Comparison of ENCODE assay signal across 19 cellular contexts in genomic region chr10:67663449-67664087, GRCh38. TPM values are rescaled to one million over a fixed set of nuclear protein-coding genes. Genes with fewer than 3 reads are reported as not detected.
A peak's percentile ranks its signal among the peaks of the same experiment; 100 is the strongest.
DNase-seq lines count a peak whose midpoint lies in the region; ATAC-seq, FAIRE-seq and TF ChIP-seq lines count a peak whose summit lies in the region.
"Had no signal": no experiment of that assay in that cellular context is flagged by ENCODE, and none has a peak within 500 bp of the region (broad histone marks: within the 10 kb centered on the region; RNA-seq: fewer than 3 reads in every experiment).

No MANE protein-coding gene starts in this region.

- TF ChIP-seq POLR2A in GM12878 (IDR thresholded peaks at IDR 0.05; ENCODE audit: low read depth, low read length) (no peak), gastrocnemius medialis (IDR thresholded peaks at IDR 0.05) (peak in 1 of 2 donors; percentile 40)

- no peak for FAIRE-seq in GM12878 (lab: Jason Lieb, UNC)
- FAIRE-seq: colon had no signal

- POLR2A ChIA-PET in GM12878 (lab: Charles Lee), result interaction anchor here (1.0 kb wide), 1 partner anchor 115 kb away, joined by 3 read pairs; no protein-coding TSS in a partner anchor

- H3K4me3 ChIP-seq in MG63, result peak overlapping the region; percentile 11
- no peak overlapping the region for H3K4me3 ChIP-seq in GM12878
- peak overlapping the region; percentile 44 to 59 (median 48) for H3K4me3 ChIP-seq in gastrocnemius medialis
- H3K4me3 ChIP-seq: SJSA1, thyroid gland had no signal

- no peaks in the 10 kb centered on the region for H4K20me1 ChIP-seq in GM12878 (ENCODE audit: control insufficient read depth, insufficient read depth)

- TF ChIP-seq EP300 in GM12878 (IDR thresholded peaks at IDR 0.05; ENCODE audit: borderline replicate concordance in 1 of 2, control insufficient read depth in 1 of 2, low read depth in 2 of 2, low read length in 2 of 2), result no peak

- SMC1A ChIA-PET in GM12878 (lab: Charles Lee; ENCODE audit: uncharacterized antibody, unreplicated experiment), result interaction anchor here (0.8 to 10.8 kb wide), 16 partner anchors 14 to 220 kb away, joined by 3 to 221 read pairs (median 4); partner anchors contain the start of gene CTNNA3

- H3K27ac ChIP-seq in GM12878 (ENCODE audit: control insufficient read depth, insufficient read depth), result no peak overlapping the region
- peak overlapping the region; percentile 82 to 91 (median 88) for H3K27ac ChIP-seq in gastrocnemius medialis
- H3K27ac ChIP-seq: SJSA1, thyroid gland had no signal

- CTCF ChIA-PET in GM12878 (lab: Yijun Ruan, JAX), result interaction anchor here (1.0 to 10.6 kb wide), 9 partner anchors 17 to 144 kb away, joined by 3 to 311 read pairs (median 4); partner anchors contain the start of gene CTNNA3

- TF ChIP-seq RAD21 in GM12878 (IDR thresholded peaks at IDR 0.05; ENCODE audit: insufficient read depth, low read depth, low read length), result no peak

- in situ Hi-C loops in GM12878 (cut with MboI) (no loop called here), gastrocnemius medialis (cut with MboI; ENCODE audit: low sequenced_read_pairs in 4 of 4) (no loop called here)

- BruUV-seq in GM12878 (replicated peaks; lab: Mats Ljungman, UMichigan), result no TSS peak

- peak; percentile 17; the same call in 1 of the 3 replicates for ATAC-seq in GM12878
- peak; percentile 34 to 43 for ATAC-seq in gastrocnemius medialis
- no peak for ATAC-seq in HG02840 (IDR thresholded peaks at IDR 0.05; ENCODE audit: low FRiP score, unreplicated experiment)
- ATAC-seq in GM18867 (IDR thresholded peaks at IDR 0.05; ENCODE audit: unreplicated experiment), result no peak
- ATAC-seq: activated T-cell treated with anti-CD3 and anti-CD28 coated beads, Interleukin-2, amount 50 U/mL, for 4 hours had no signal

- H3K27me3 ChIP-seq in MG63 (no peaks in the 10 kb centered on the region), GM12878 (replicated peaks in 1 of 2; ENCODE audit: control insufficient read depth in 2 of 2, insufficient read depth in 2 of 2, low read length in 1 of 2) (no peaks in the 10 kb centered on the region), gastrocnemius medialis (no peaks in the 10 kb centered on the region)
- H3K27me3 ChIP-seq: SJSA1, thyroid gland had no signal

- H3K9ac ChIP-seq in GM12878 (ENCODE audit: control insufficient read depth, insufficient read depth, low read length), result no peak overlapping the region

- H3K36me3 ChIP-seq in MG63 (no peaks in the 10 kb centered on the region), GM12878 (ENCODE audit: control insufficient read depth in 2 of 2, insufficient read depth in 2 of 2, low read length in 1 of 2) (no peaks in the 10 kb centered on the region), gastrocnemius medialis (no peaks in the 10 kb centered on the region)
- H3K36me3 ChIP-seq: SJSA1, thyroid gland had no signal

- H3K9me3 ChIP-seq in MG63 (no peaks in the 10 kb centered on the region), GM12878 (replicated peaks; ENCODE audit: control insufficient read depth, insufficient read depth, low read length) (no peaks in the 10 kb centered on the region), gastrocnemius medialis (no peaks in the 10 kb centered on the region)
- H3K9me3 ChIP-seq: SJSA1, thyroid gland had no signal

- TF ChIP-seq CTCF in GM12878 (IDR thresholded peaks at IDR 0.05 in 2 of 3, conservative IDR thresholded peaks at IDR 0.05 in 1 of 3; ENCODE audit: control insufficient read depth in 2 of 3, extremely low read depth in 1 of 3, insufficient read depth in 1 of 3, low read depth in 3 of 3, low read length in 3 of 3) (no peak), gastrocnemius medialis (IDR thresholded peaks at IDR 0.05 in 4 of 5, conservative IDR thresholded peaks at IDR 0.05 in 1 of 5) (no peak)

- DNase-seq in MG63 (peak; percentile 64), GM12878 (ENCODE audit: low read depth, low spot score) (no peak), inferior parietal cortex (ENCODE audit: extremely low spot score) (peak; percentile 44), gastrocnemius medialis (peak; percentile 47 to 73), NCI-H1048 (lab: John Stamatoyannopoulos, UW) (no peak), RKO (ENCODE audit: low spot score) (no peak)
- DNase-seq: activated CD4-positive, alpha-beta T cell treated with anti-CD3 and anti-CD28 coated beads, Interleukin-2, amount 50 U/mL, for 48 hours; activated naive CD4-positive, alpha-beta T cell treated with anti-CD3 and anti-CD28 coated beads, Interleukin-2, amount 10 ng/mL, durations not matched to agents 7 days and 5 days; activated T-cell treated with anti-CD3 and anti-CD28 coated beads, Interleukin-2, amount 50 U/mL, for 4 hours; CD4-positive, alpha-beta T cell; HFFc6; kidney glomerular epithelial cell; NCI-H1930; stimulated activated CD4-positive, alpha-beta T cell treated with anti-CD3 and anti-CD28 coated beads, Interleukin-15, amount 100 ng/mL, for 24 hours; thyroid gland had no signal

- H3K79me2 ChIP-seq in GM12878 (ENCODE audit: control insufficient read depth, insufficient read depth, low read length), result no peaks in the 10 kb centered on the region

- RAD21 ChIA-PET in GM12878 (lab: Charles Lee; ENCODE audit: unreplicated experiment), result interaction anchor here (0.7 to 9.6 kb wide), 11 partner anchors 15 to 401 kb away, joined by 3 to 193 read pairs (median 11); partner anchors contain the start of gene CTNNA3

- 41% methylated on average over 13 of the region's 13 CpGs for WGBS in GM12878 (ENCODE audit: insufficient coverage, insufficient replicate concordance, low lambda C conversion rate, missing lambda C conversion rate)

- intact Hi-C loops in GM12878 (cut with micrococcal nuclease; ENCODE audit: unreplicated experiment), result loop anchor here (5.0 kb wide), 1 partner anchor 141 kb away; no protein-coding TSS in a partner anchor
- intact Hi-C loops in gastrocnemius medialis (cut with DNase I; ENCODE audit: low total_unique reads), result loop anchor here (2.0 to 10.0 kb wide), 4 partner anchors 101 to 671 kb away; partner anchors contain the start of genes HERC4, HNRNPH3, PBLD and SIRT1

- H2AFZ ChIP-seq in GM12878 (ENCODE audit: control insufficient read depth, low read depth, low read length), result no peak overlapping the region

- H3K4me1 ChIP-seq in GM12878 (ENCODE audit: control insufficient read depth, insufficient read depth, low read length), result no peaks in the 10 kb centered on the region
- peaks cover 45 to 53% of the 10 kb centered on the region in 2 donors for H3K4me1 ChIP-seq in gastrocnemius medialis
- H3K4me1 ChIP-seq: SJSA1, thyroid gland had no signal

- no peak overlapping the region for H3K4me2 ChIP-seq in GM12878 (ENCODE audit: control insufficient read depth, insufficient read depth)

TF ChIP-seq in GM12878, 131 proteins besides CTCF, POLR2A, EP300 and RAD21 (continues in another document):
- TF ChIP-seq ZBTB33 (IDR thresholded peaks at IDR 0.05) (no peak), NFYA (IDR thresholded peaks at IDR 0.05; ENCODE audit: borderline replicate concordance, low read depth, low read length) (no peak), SIX5 (IDR thresholded peaks at IDR 0.05; ENCODE audit: low read depth, low read length, severe bottlenecking) (no peak)

RNA-seq across cellular contexts. Expression of gene CTNNA3, which starts 32.4 kb away (rescaled TPM):
- 1.1 TPM in 1 of 2 replicates, not detected in the other for total RNA-seq in MG63 (2014; rRNA removed; shearing (Covaris generic); ENCODE audit: low replicate concordance)
- 102 and 115 TPM in 2 replicates for total RNA-seq in GM12878 (2013; cell fraction: nucleolus; rRNA removed)
- total RNA-seq in GM12878 (2014; rRNA removed) (0.51 and 0.87 TPM in 2 replicates), GM12878 (2014; rRNA removed; fragmentation: Illumina TruSeq; extraction: Trizol) (0.41 and 0.76 TPM in 2 replicates), GM12878 (2021) (0.13 and 0.43 TPM in 2 replicates), gastrocnemius medialis (10 to 100 TPM; 14.3 to 49.5 (median 24.2) TPM)
- not detected for polyA plus RNA-seq in GM12878 (2011; ENCODE audit: low read depth)
- polyA plus RNA-seq in GM12878 (2011; rRNA removed) (3.9 and 4.5 TPM in 2 replicates), GM12878 (2014; fragmentation: Illumina TruSeq; extraction: Trizol) (0.06 and 0.12 TPM in 2 replicates), GM12878 (2014; fragmentation: Nextera tagmentation; extraction: Ambion mirVana) (under 1 TPM in 1 of 2 experiments, not detected in 1; 0.15 TPM), GM12878 (2014; rRNA removed) (under 0.01 and 0.27 TPM in 2 replicates), GM12878 (2016; fragmentation: Nextera tagmentation; extraction: Ambion mirVana) (under 1 TPM in 1 of 2 experiments, not detected in 1; 0.30 TPM)
- 1.5 and 1.7 TPM in 2 replicates for polyA plus RNA-seq in GM12878 (2011; cell fraction: cytosol; rRNA removed)
- 2.8 and 3.8 TPM in 2 replicates for polyA plus RNA-seq in GM12878 (2011; cell fraction: nucleus; rRNA removed)
- polyA plus RNA-seq in GM12878 (2012), result not detected in 2 replicates
- polyA minus RNA-seq in GM12878 (2011; rRNA and poly(A)+ RNA removed), result 11.8 and 19.2 TPM in 2 replicates
- polyA minus RNA-seq in GM12878 (2011; cell fraction: cytosol; rRNA and poly(A)+ RNA removed), result 0.94 and 3.1 TPM in 2 replicates
- polyA minus RNA-seq in GM12878 (2011; cell fraction: nucleus; rRNA and poly(A)+ RNA removed), result 25.8 and 30.3 TPM in 2 replicates
- total RNA-seq: activated T-cell treated with anti-CD3 and anti-CD28 coated beads, Interleukin-2, amount 50 U/mL, for 4 hours; HFFc6 had no signal

Comparison
In these comparisons a context has a peak if more than half of its experiments do, and no peak if none do; other contexts are left out.
1. DNase-seq: peak in MG63 (single experiment), inferior parietal cortex (single experiment) and gastrocnemius medialis (2 of 2); none in GM12878 (single experiment), NCI-H1048 (single experiment) and RKO (single experiment).
2. ATAC-seq: peak in GM12878 (single experiment) and gastrocnemius medialis (2 of 2); none in HG02840 (single experiment) and GM18867 (single experiment).